11 cellular contexts compared by ENCODE assay signal in genomic region chr3:102979682-102980378, GRCh38.
DNase-seq lines count a peak whose midpoint lies in the region; ATAC-seq and TF ChIP-seq lines count a peak whose summit lies in the region.
"Had no signal": no experiment of that assay in that cellular context is flagged by ENCODE, and none has a peak within 500 bp of the region (broad histone marks: within the 10 kb centered on the region; RNA-seq: fewer than 3 reads in every experiment).

No MANE protein-coding gene starts in this region.

- H3K27ac Mint-ChIP-seq in osteocyte (ENCODE audit: unreplicated experiment) = peak overlapping the region; percentile 77
- H3K27ac Mint-ChIP-seq: activated CD8-positive, alpha-beta T cell treated with anti-CD3 and anti-CD28 coated beads, Interleukin-2, amount 10 ng/mL, durations not matched to agents 7 days and 5 days had no signal

- H3K4me3 Mint-ChIP-seq in osteocyte (ENCODE audit: unreplicated experiment) = no peak overlapping the region
- H3K4me3 Mint-ChIP-seq: activated CD8-positive, alpha-beta T cell treated with anti-CD3 and anti-CD28 coated beads, Interleukin-2, amount 10 ng/mL, durations not matched to agents 7 days and 5 days had no signal

- POLR2A ChIA-PET in PC-3 (lab: Charles Lee; ENCODE audit: unreplicated experiment) (no interaction called here), GM10248 (lab: Yijun Ruan, JAX) (no interaction called here)

- H3K27me3 ChIP-seq in PC-3 (ENCODE audit: low read length) = no peaks in the 10 kb centered on the region

- peaks cover 9% of the 10 kb centered on the region for H3K4me1 Mint-ChIP-seq in osteocyte (ENCODE audit: unreplicated experiment)

- no peaks in the 10 kb centered on the region for H3K9me2 ChIP-seq in PC-3 (replicated peaks; ENCODE audit: low read length)

- no peaks in the 10 kb centered on the region for H3K79me2 ChIP-seq in PC-3 (ENCODE audit: low read length)
- H3K79me2 ChIP-seq: parathyroid adenoma had no signal

- H3K27ac ChIP-seq in PC-3 (ENCODE audit: low read length) = no peak overlapping the region
- H3K27ac ChIP-seq: parathyroid adenoma had no signal

- H3F3A ChIP-seq in PC-3 (ENCODE audit: low read length, unreplicated experiment) = no peaks in the 10 kb centered on the region

- no peaks in the 10 kb centered on the region for H3K27me3 Mint-ChIP-seq in osteocyte (ENCODE audit: unreplicated experiment)

- H3K9ac ChIP-seq in PC-3 (ENCODE audit: low read length) = no peak overlapping the region
- H3K9ac ChIP-seq: parathyroid adenoma had no signal

- BruUV-seq in PC-3 (replicated peaks; lab: Mats Ljungman, UMichigan) = no TSS peak

- intact Hi-C loops in PC-3 (cut with micrococcal nuclease) = no loop called here

- H4K20me1 ChIP-seq in PC-3 (ENCODE audit: low read length) = no peaks in the 10 kb centered on the region

- H3K9me3 Mint-ChIP-seq in osteocyte (ENCODE audit: unreplicated experiment) = peaks cover 5% of the 10 kb centered on the region

- no peaks in the 10 kb centered on the region for H3K36me3 ChIP-seq in PC-3 (ENCODE audit: low read depth, low read length)

- H2AFZ ChIP-seq in PC-3 (ENCODE audit: low read length) = no peak overlapping the region
- H2AFZ ChIP-seq: parathyroid adenoma had no signal

- TF ChIP-seq CTCF in PC-3 (conservative IDR thresholded peaks at IDR 0.05; ENCODE audit: low read depth, low read length) = no peak
- TF ChIP-seq CTCF in osteocyte (IDR thresholded peaks at IDR 0.05) = no peak
- TF ChIP-seq CTCF in GM10248 (IDR thresholded peaks at IDR 0.05; ENCODE audit: control extremely low read depth, extremely low read depth, low read depth, missing control alignments) = no peak

- no peaks in the 10 kb centered on the region for H3K36me3 Mint-ChIP-seq in osteocyte (ENCODE audit: unreplicated experiment)

- peak; percentile 98 for ATAC-seq in PC-3
- ATAC-seq: activated CD8-positive, alpha-beta T cell treated with anti-CD3 and anti-CD28 coated beads, Interleukin-2, amount 10 ng/mL, durations not matched to agents 7 days and 5 days had no signal

- DNase-seq in AG08396 (ENCODE audit: low spot score) (peak; percentile 19), PC-3 (peak; percentile 79), fibroblast of gingiva (ENCODE audit: low read depth) (peak; percentile 46), osteocyte (ENCODE audit: extremely low spot score, unreplicated experiment) (no peak), GM10248 (ENCODE audit: extremely low spot score) (no peak), NCI-H2227 treated with DMSO at 0.1 percent for 48 hours (lab: John Stamatoyannopoulos, UW) (no peak), SIG-M5 treated with dmso at 0.1 percent for 504 hours (lab: John Stamatoyannopoulos, UW; ENCODE audit: unreplicated experiment) (no peak)
- DNase-seq in stimulated activated CD4-positive, alpha-beta T cell treated with anti-CD3 and anti-CD28 coated beads, Interleukin-2, amount 100 ng/mL, for 24 hours = no peak
- DNase-seq: activated CD8-positive, alpha-beta T cell treated with anti-CD3 and anti-CD28 coated beads, Interleukin-2, amount 10 ng/mL, durations not matched to agents 7 days and 5 days; effector memory CD4-positive, alpha-beta T cell had no signal

- CTCF ChIA-PET in PC-3 (lab: Charles Lee) (no interaction called here), GM10248 (lab: Yijun Ruan, JAX) (no interaction called here)

- no peak overlapping the region for H3K4me3 ChIP-seq in PC-3 (ENCODE audit: low read length)

- peaks cover 3% of the 10 kb centered on the region; the same call in 1 of the 2 replicates for H3K4me1 ChIP-seq in PC-3 (ENCODE audit: insufficient read depth, low read length)
- H3K4me1 ChIP-seq: parathyroid adenoma had no signal

- no peak overlapping the region for H3K4me2 ChIP-seq in PC-3 (ENCODE audit: low read length)

- H3K9me3 ChIP-seq in PC-3 (ENCODE audit: low read length) = no peaks in the 10 kb centered on the region

Comparison
In these comparisons a context has a peak if more than half of its experiments do, and no peak if none do; other contexts are left out.
1. DNase-seq: peak in AG08396 (single experiment), PC-3 (single experiment) and fibroblast of gingiva (single experiment); none in osteocyte (single experiment), GM10248 (single experiment), NCI-H2227 treated with DMSO at 0.1 percent for 48 hours (single experiment), SIG-M5 treated with dmso at 0.1 percent for 504 hours (single experiment) and stimulated activated CD4-positive, alpha-beta T cell treated with anti-CD3 and anti-CD28 coated beads, Interleukin-2, amount 100 ng/mL, for 24 hours (0 of 2).